ENCODE assay signal across 8 cellular contexts in genomic region chr5:71586052-71586940, GRCh38. TPM values are rescaled to one million over a fixed set of nuclear protein-coding genes. Genes with fewer than 3 reads are reported as not detected.
DNase-seq lines count a peak whose midpoint lies in the region; ATAC-seq and TF ChIP-seq lines count a peak whose summit lies in the region.

No MANE protein-coding gene starts in this region.

- no peaks in the 10 kb centered on the region for H3K27me3 ChIP-seq in BJ (ENCODE audit: control insufficient read depth, insufficient read depth, low read length)
- no peaks in the 10 kb centered on the region for H3K27me3 ChIP-seq in lung (ENCODE audit: control insufficient read depth, insufficient read depth)
- no peaks in the 10 kb centered on the region for H3K27me3 ChIP-seq in upper lobe of right lung

- TF ChIP-seq CTCF in BJ (IDR thresholded peaks at IDR 0.05; ENCODE audit: insufficient read depth, low read depth, low read length), result no peak
- TF ChIP-seq CTCF in MCF 10A (IDR thresholded peaks at IDR 0.05; ENCODE audit: unreplicated experiment), result no peak
- TF ChIP-seq CTCF in lung (IDR thresholded peaks at IDR 0.05; ENCODE audit: control extremely low read depth, extremely low read depth), result no peak
- no peak for TF ChIP-seq CTCF in upper lobe of right lung (IDR thresholded peaks at IDR 0.05)

- POLR2A ChIA-PET in BJ (lab: Charles Lee) (no interaction called here), MCF 10A (lab: Yijun Ruan, JAX) (interaction anchor here (0.6 to 3.5 kb wide), 8 partner anchors 9 to 115 kb away, joined by 3 to 28 read pairs (median 4); no protein-coding TSS in a partner anchor)

- H3K36me3 Mint-ChIP-seq in MCF 10A (ENCODE audit: insufficient read depth, unreplicated experiment), result no peaks in the 10 kb centered on the region

- ATAC-seq in GM21423 (IDR thresholded peaks at IDR 0.05; ENCODE audit: unreplicated experiment) (peak; percentile 2), lung (ENCODE audit: insufficient read depth, low FRiP score) (no peak), upper lobe of right lung (no peak)

- peak overlapping the region; percentile 77 for H3K4me3 Mint-ChIP-seq in MCF 10A (ENCODE audit: unreplicated experiment)

- H3K27ac ChIP-seq in lung (ENCODE audit: low read depth in 1 of 2, low read length in 1 of 2) (peak overlapping the region; percentile 12 to 93), upper lobe of right lung (peak overlapping the region; percentile 88)

- 83 to 84% methylated on average over 22 of the region's 22 CpGs for WGBS in lung, 2 donors

- no peaks in the 10 kb centered on the region for H3K27me3 Mint-ChIP-seq in MCF 10A (ENCODE audit: insufficient read depth, unreplicated experiment)

- peak overlapping the region; percentile 79 for H3K4me3 ChIP-seq in BJ (ENCODE audit: low read depth, low read length)
- peak overlapping the region; percentile 88 for H3K4me3 ChIP-seq in lung
- peak overlapping the region; percentile 69 for H3K4me3 ChIP-seq in upper lobe of right lung

- peaks cover 7% of the 10 kb centered on the region for H3K9me3 Mint-ChIP-seq in MCF 10A (ENCODE audit: unreplicated experiment)

- peak overlapping the region; percentile 90 for H3K27ac Mint-ChIP-seq in MCF 10A (ENCODE audit: low read depth, unreplicated experiment)

- peaks cover 14% of the 10 kb centered on the region for H3K4me1 Mint-ChIP-seq in MCF 10A (ENCODE audit: insufficient read depth, unreplicated experiment)

- CTCF ChIA-PET in BJ (lab: Yijun Ruan, JAX) (interaction anchor here (1.0 kb wide), 1 partner anchor 172 kb away, joined by 3 read pairs; no protein-coding TSS in a partner anchor), MCF 10A (lab: Yijun Ruan, JAX) (interaction anchor here (0.7 kb wide), 1 partner anchor 17 kb away, joined by 3 read pairs; no protein-coding TSS in a partner anchor)

- H3K36me3 ChIP-seq in BJ (ENCODE audit: control insufficient read depth, insufficient read depth, low read length), result no peaks in the 10 kb centered on the region
- H3K36me3 ChIP-seq in lung (ENCODE audit: control insufficient read depth in 2 of 2, insufficient read depth in 2 of 2, low read length in 2 of 2), result no peaks in the 10 kb centered on the region
- no peaks in the 10 kb centered on the region for H3K36me3 ChIP-seq in upper lobe of right lung

- BruUV-seq in MCF 10A (replicated peaks; lab: Mats Ljungman, UMichigan), result TSS peak; percentile 90

- no peak for DNase-seq in BJ (ENCODE audit: low read depth)
- peak; percentile 87 for DNase-seq in NCI-H748 (lab: John Stamatoyannopoulos, UW; ENCODE audit: unreplicated experiment)
- no peak for DNase-seq in MCF 10A (ENCODE audit: unreplicated experiment)
- no peak for DNase-seq in lung (ENCODE audit: low spot score)
- DNase-seq in upper lobe of right lung, result no peak
- no peak for DNase-seq in NK-92 (lab: John Stamatoyannopoulos, UW; ENCODE audit: unreplicated experiment)
- no peak for DNase-seq in HK-2 (ENCODE audit: unreplicated experiment)

- peaks cover 2 to 17% of the 10 kb centered on the region in 2 donors for H3K4me1 ChIP-seq in lung (ENCODE audit: control insufficient read depth in 2 of 2, insufficient read depth in 2 of 2, low read length in 2 of 2)
- peaks cover 15% of the 10 kb centered on the region for H3K4me1 ChIP-seq in upper lobe of right lung

- no peaks in the 10 kb centered on the region for H3K9me3 ChIP-seq in lung (ENCODE audit: control insufficient read depth in 2 of 2, insufficient read depth in 1 of 2, low read length in 1 of 2)
- H3K9me3 ChIP-seq in upper lobe of right lung, result no peaks in the 10 kb centered on the region

- intact Hi-C loops in MCF 10A (cut with micrococcal nuclease), result no loop called here
- intact Hi-C loops in upper lobe of right lung (cut with DNase I), result no loop called here

RNA-seq across cellular contexts. Expression of gene MCCC2, which starts 0.8 kb away (rescaled TPM):
- polyA plus RNA-seq in BJ (2011; rRNA removed) (16.2 and 24.1 TPM in 2 replicates), lung (10 to 100 TPM; 20.0 to 28.0 TPM)
- polyA minus RNA-seq in BJ (2011; rRNA and poly(A)+ RNA removed), result 10.8 and 12.6 TPM in 2 replicates
- total RNA-seq in MCF 10A (2022) (33.8 and 51.1 TPM in 2 replicates), lung (10 to 100 TPM; 37.2 to 46.2 TPM), upper lobe of right lung (39.9 TPM)
